19 cellular contexts compared by ENCODE assay signal in genomic region chrX:71060127-71060526, GRCh38. TPM values are rescaled to one million over a fixed set of nuclear protein-coding genes. Genes with fewer than 3 reads are reported as not detected.
DNase-seq lines count a peak whose midpoint lies in the region; ATAC-seq lines count a peak whose summit lies in the region.
"Had no signal": no experiment of that assay in that cellular context is flagged by ENCODE, and none has a peak within 500 bp of the region (broad histone marks: within the 10 kb centered on the region; RNA-seq: fewer than 3 reads in every experiment).

No MANE protein-coding gene starts in this region.

- POLR2A ChIA-PET in activated CD4-positive, alpha-beta T cell treated with anti-CD3 and anti-CD28 coated beads, Interleukin-2, amount 10 ng/mL, durations not matched to agents 7 days and 5 days (lab: Charles Lee): no interaction called here

- DNase-seq in activated CD4-positive, alpha-beta T cell treated with anti-CD3 and anti-CD28 coated beads, Interleukin-2, amount 10 ng/mL, durations not matched to agents 7 days and 5 days: no peak
- DNase-seq in activated CD4-positive, alpha-beta T cell treated with anti-CD3 and anti-CD28 coated beads, Interleukin-2, amount 10 ng/mL, durations not matched to agents 24 days and 14 days: no peak
- no peak for DNase-seq in activated T-cell treated with anti-CD3 and anti-CD28 coated beads, Interleukin-2, amount 50 U/mL, for 24 hours
- DNase-seq in activated T-cell treated with anti-CD3 and anti-CD28 coated beads, Interleukin-2, amount 50 U/mL, for 48 hours: no peak
- DNase-seq in stimulated activated naive CD8-positive, alpha-beta T cell treated with anti-CD3 and anti-CD28 coated beads, Interleukin-15, Interleukin-2, amounts not matched to agents 100 U/mL and 50 U/mL, for 24 hours: no peak
- DNase-seq in stimulated activated naive CD8-positive, alpha-beta T cell treated with anti-CD3 and anti-CD28 coated beads, Interleukin-15, amount 100 ng/mL, for 72 hours: no peak
- no peak for DNase-seq in NCI-H446 treated with DMSO at 0.1 percent for 48 hours (lab: John Stamatoyannopoulos, UW)
- DNase-seq: 8988T; Calu3; CD8-positive, alpha-beta T cell; DMS79 treated with DMSO at 0.1 percent for 48 hours; GF-D8; HFFc6 had no signal

- H3K27ac Mint-ChIP-seq in activated CD4-positive, alpha-beta T cell treated with anti-CD3 and anti-CD28 coated beads, Interleukin-2, amount 10 ng/mL, durations not matched to agents 7 days and 5 days: peak overlapping the region; percentile 19
- H3K27ac Mint-ChIP-seq in activated CD4-positive, alpha-beta T cell treated with anti-CD3 and anti-CD28 coated beads, Interleukin-2, amount 10 ng/mL, durations not matched to agents 24 days and 14 days: no peak overlapping the region
- peak overlapping the region; percentile 3 for H3K27ac Mint-ChIP-seq in activated T-cell treated with anti-CD3 and anti-CD28 coated beads, Interleukin-2, amount 50 U/mL, for 24 hours
- peak overlapping the region; percentile 45 for H3K27ac Mint-ChIP-seq in stimulated activated naive CD8-positive, alpha-beta T cell treated with anti-CD3 and anti-CD28 coated beads, Interleukin-15, Interleukin-2, amounts not matched to agents 100 ng/mL and 50 ng/mL, for 24 hours
- H3K27ac Mint-ChIP-seq in stimulated activated naive CD8-positive, alpha-beta T cell treated with anti-CD3 and anti-CD28 coated beads, Interleukin-15, amount 100 ng/mL, for 72 hours: no peak overlapping the region
- H3K27ac Mint-ChIP-seq: B cell, GM23338, HFFc6 had no signal

- CTCF ChIA-PET in activated CD4-positive, alpha-beta T cell treated with anti-CD3 and anti-CD28 coated beads, Interleukin-2, amount 10 ng/mL, durations not matched to agents 7 days and 5 days (lab: Charles Lee): no interaction called here

- no peaks in the 10 kb centered on the region for H3K27me3 Mint-ChIP-seq in activated CD4-positive, alpha-beta T cell treated with anti-CD3 and anti-CD28 coated beads, Interleukin-2, amount 10 ng/mL, durations not matched to agents 7 days and 5 days
- H3K27me3 Mint-ChIP-seq in activated CD4-positive, alpha-beta T cell treated with anti-CD3 and anti-CD28 coated beads, Interleukin-2, amount 10 ng/mL, durations not matched to agents 24 days and 14 days: no peaks in the 10 kb centered on the region
- H3K27me3 Mint-ChIP-seq in activated T-cell treated with anti-CD3 and anti-CD28 coated beads, Interleukin-2, amount 50 U/mL, for 24 hours: peaks cover 27% of the 10 kb centered on the region
- H3K27me3 Mint-ChIP-seq in stimulated activated naive CD8-positive, alpha-beta T cell treated with anti-CD3 and anti-CD28 coated beads, Interleukin-15, Interleukin-2, amounts not matched to agents 100 ng/mL and 50 ng/mL, for 24 hours: no peaks in the 10 kb centered on the region
- no peaks in the 10 kb centered on the region for H3K27me3 Mint-ChIP-seq in stimulated activated naive CD8-positive, alpha-beta T cell treated with anti-CD3 and anti-CD28 coated beads, Interleukin-15, amount 100 ng/mL, for 72 hours
- H3K27me3 Mint-ChIP-seq: B cell had no signal

- H3K9me3 Mint-ChIP-seq in activated CD4-positive, alpha-beta T cell treated with anti-CD3 and anti-CD28 coated beads, Interleukin-2, amount 10 ng/mL, durations not matched to agents 7 days and 5 days: no peaks in the 10 kb centered on the region
- no peaks in the 10 kb centered on the region for H3K9me3 Mint-ChIP-seq in activated CD4-positive, alpha-beta T cell treated with anti-CD3 and anti-CD28 coated beads, Interleukin-2, amount 10 ng/mL, durations not matched to agents 24 days and 14 days
- H3K9me3 Mint-ChIP-seq in activated T-cell treated with anti-CD3 and anti-CD28 coated beads, Interleukin-2, amount 50 U/mL, for 24 hours: no peaks in the 10 kb centered on the region
- no peaks in the 10 kb centered on the region for H3K9me3 Mint-ChIP-seq in stimulated activated naive CD8-positive, alpha-beta T cell treated with anti-CD3 and anti-CD28 coated beads, Interleukin-15, Interleukin-2, amounts not matched to agents 100 ng/mL and 50 ng/mL, for 24 hours
- no peaks in the 10 kb centered on the region for H3K9me3 Mint-ChIP-seq in stimulated activated naive CD8-positive, alpha-beta T cell treated with anti-CD3 and anti-CD28 coated beads, Interleukin-15, amount 100 ng/mL, for 72 hours
- H3K9me3 Mint-ChIP-seq: CD8-positive, alpha-beta T cell; GM23338; HFFc6 had no signal

- H3K36me3 Mint-ChIP-seq in activated CD4-positive, alpha-beta T cell treated with anti-CD3 and anti-CD28 coated beads, Interleukin-2, amount 10 ng/mL, durations not matched to agents 7 days and 5 days (ENCODE audit: low read depth): peaks cover 48% of the 10 kb centered on the region
- H3K36me3 Mint-ChIP-seq in activated CD4-positive, alpha-beta T cell treated with anti-CD3 and anti-CD28 coated beads, Interleukin-2, amount 10 ng/mL, durations not matched to agents 24 days and 14 days (ENCODE audit: low read depth): peaks cover 46% of the 10 kb centered on the region
- peaks cover 63% of the 10 kb centered on the region for H3K36me3 Mint-ChIP-seq in activated T-cell treated with anti-CD3 and anti-CD28 coated beads, Interleukin-2, amount 50 U/mL, for 24 hours (ENCODE audit: low read depth)
- H3K36me3 Mint-ChIP-seq in stimulated activated naive CD8-positive, alpha-beta T cell treated with anti-CD3 and anti-CD28 coated beads, Interleukin-15, Interleukin-2, amounts not matched to agents 100 ng/mL and 50 ng/mL, for 24 hours (ENCODE audit: low read depth): peaks cover 42% of the 10 kb centered on the region

- intact Hi-C loops in activated CD4-positive, alpha-beta T cell treated with anti-CD3 and anti-CD28 coated beads, Interleukin-2, amount 10 ng/mL, durations not matched to agents 24 days and 14 days (cut with micrococcal nuclease): no loop called here

- H3K4me3 Mint-ChIP-seq in activated CD4-positive, alpha-beta T cell treated with anti-CD3 and anti-CD28 coated beads, Interleukin-2, amount 10 ng/mL, durations not matched to agents 7 days and 5 days: no peak overlapping the region
- no peak overlapping the region for H3K4me3 Mint-ChIP-seq in activated CD4-positive, alpha-beta T cell treated with anti-CD3 and anti-CD28 coated beads, Interleukin-2, amount 10 ng/mL, durations not matched to agents 24 days and 14 days
- no peak overlapping the region for H3K4me3 Mint-ChIP-seq in activated T-cell treated with anti-CD3 and anti-CD28 coated beads, Interleukin-2, amount 50 U/mL, for 24 hours
- no peak overlapping the region for H3K4me3 Mint-ChIP-seq in stimulated activated naive CD8-positive, alpha-beta T cell treated with anti-CD3 and anti-CD28 coated beads, Interleukin-15, Interleukin-2, amounts not matched to agents 100 ng/mL and 50 ng/mL, for 24 hours
- peak overlapping the region in 1 of 2 donors; percentile 26 for H3K4me3 Mint-ChIP-seq in stimulated activated naive CD8-positive, alpha-beta T cell treated with anti-CD3 and anti-CD28 coated beads, Interleukin-15, amount 100 ng/mL, for 72 hours
- H3K4me3 Mint-ChIP-seq: B cell; CD8-positive, alpha-beta T cell; GM23338; HFFc6 had no signal

- peaks cover 46% of the 10 kb centered on the region for H3K4me1 Mint-ChIP-seq in activated CD4-positive, alpha-beta T cell treated with anti-CD3 and anti-CD28 coated beads, Interleukin-2, amount 10 ng/mL, durations not matched to agents 7 days and 5 days
- H3K4me1 Mint-ChIP-seq in activated CD4-positive, alpha-beta T cell treated with anti-CD3 and anti-CD28 coated beads, Interleukin-2, amount 10 ng/mL, durations not matched to agents 24 days and 14 days: peaks cover 43% of the 10 kb centered on the region
- H3K4me1 Mint-ChIP-seq in activated T-cell treated with anti-CD3 and anti-CD28 coated beads, Interleukin-2, amount 50 U/mL, for 24 hours (ENCODE audit: low read depth): peaks cover 44% of the 10 kb centered on the region
- H3K4me1 Mint-ChIP-seq in stimulated activated naive CD8-positive, alpha-beta T cell treated with anti-CD3 and anti-CD28 coated beads, Interleukin-15, Interleukin-2, amounts not matched to agents 100 ng/mL and 50 ng/mL, for 24 hours (ENCODE audit: low read depth): peaks cover 42% of the 10 kb centered on the region
- H3K4me1 Mint-ChIP-seq in stimulated activated naive CD8-positive, alpha-beta T cell treated with anti-CD3 and anti-CD28 coated beads, Interleukin-15, amount 100 ng/mL, for 72 hours: peaks cover 50% of the 10 kb centered on the region
- H3K4me1 Mint-ChIP-seq: GM23338 had no signal

- no peak for ATAC-seq in stimulated activated naive CD8-positive, alpha-beta T cell treated with anti-CD3 and anti-CD28 coated beads, Interleukin-15, Interleukin-2, amounts not matched to agents 100 U/mL and 50 U/mL, for 24 hours
- ATAC-seq in stimulated activated naive CD8-positive, alpha-beta T cell treated with anti-CD3 and anti-CD28 coated beads, Interleukin-15, amount 100 ng/mL, for 72 hours: peak; percentile 67
- ATAC-seq: CD8-positive, alpha-beta T cell; GM23338; HCT116 had no signal

RNA-seq across cellular contexts. Expression of gene SNX12, which starts 8.0 kb away (rescaled TPM):
- total RNA-seq in activated CD4-positive, alpha-beta T cell treated with anti-CD3 and anti-CD28 coated beads, Interleukin-2, amount 10 ng/mL, durations not matched to agents 7 days and 5 days: 10 to 100 TPM; 41.8 to 49.0 TPM
- 56.0 and 57.1 TPM in 2 replicates for total RNA-seq in activated CD4-positive, alpha-beta T cell treated with anti-CD3 and anti-CD28 coated beads, Interleukin-2, amount 10 ng/mL, durations not matched to agents 24 days and 14 days

RNA-seq across cellular contexts. Expression of gene FOXO4, which starts 35.5 kb away (rescaled TPM):
- 10 to 100 TPM; 13.5 to 14.3 TPM for total RNA-seq in activated CD4-positive, alpha-beta T cell treated with anti-CD3 and anti-CD28 coated beads, Interleukin-2, amount 10 ng/mL, durations not matched to agents 7 days and 5 days
- 9.4 and 9.8 TPM in 2 replicates for total RNA-seq in activated CD4-positive, alpha-beta T cell treated with anti-CD3 and anti-CD28 coated beads, Interleukin-2, amount 10 ng/mL, durations not matched to agents 24 days and 14 days

RNA-seq across cellular contexts. Expression of gene CXorf65, which starts 46.4 kb away (rescaled TPM):
- total RNA-seq in activated CD4-positive, alpha-beta T cell treated with anti-CD3 and anti-CD28 coated beads, Interleukin-2, amount 10 ng/mL, durations not matched to agents 7 days and 5 days: 10 to 100 TPM; 25.3 to 25.5 TPM
- total RNA-seq in activated CD4-positive, alpha-beta T cell treated with anti-CD3 and anti-CD28 coated beads, Interleukin-2, amount 10 ng/mL, durations not matched to agents 24 days and 14 days: 17.9 and 24.9 TPM in 2 replicates
- total RNA-seq: A673, Calu3, GM23338, HFFc6, HT1080 had no signal

RNA-seq across cellular contexts. Expression of gene IL2RG, which starts 51.2 kb away (rescaled TPM):
- 100 to 1,000 TPM; 447 to 523 TPM for total RNA-seq in activated CD4-positive, alpha-beta T cell treated with anti-CD3 and anti-CD28 coated beads, Interleukin-2, amount 10 ng/mL, durations not matched to agents 7 days and 5 days
- total RNA-seq in activated CD4-positive, alpha-beta T cell treated with anti-CD3 and anti-CD28 coated beads, Interleukin-2, amount 10 ng/mL, durations not matched to agents 24 days and 14 days: 337 and 348 TPM in 2 replicates
- total RNA-seq: GM23338, HT1080 had no signal

RNA-seq across cellular contexts. Expression of gene MED12, which starts 58.3 kb away (rescaled TPM):
- total RNA-seq in activated CD4-positive, alpha-beta T cell treated with anti-CD3 and anti-CD28 coated beads, Interleukin-2, amount 10 ng/mL, durations not matched to agents 7 days and 5 days: 10 to 100 TPM; 56.6 to 64.7 TPM
- 61.0 and 65.9 TPM in 2 replicates for total RNA-seq in activated CD4-positive, alpha-beta T cell treated with anti-CD3 and anti-CD28 coated beads, Interleukin-2, amount 10 ng/mL, durations not matched to agents 24 days and 14 days

Comparison
In these comparisons a context has a peak if more than half of its experiments do, and no peak if none do; other contexts are left out.
1. H3K27ac Mint-ChIP-seq: peak in activated CD4-positive, alpha-beta T cell treated with anti-CD3 and anti-CD28 coated beads, Interleukin-2, amount 10 ng/mL, durations not matched to agents 7 days and 5 days (single experiment), activated T-cell treated with anti-CD3 and anti-CD28 coated beads, Interleukin-2, amount 50 U/mL, for 24 hours (single experiment) and stimulated activated naive CD8-positive, alpha-beta T cell treated with anti-CD3 and anti-CD28 coated beads, Interleukin-15, Interleukin-2, amounts not matched to agents 100 ng/mL and 50 ng/mL, for 24 hours (single experiment); none in activated CD4-positive, alpha-beta T cell treated with anti-CD3 and anti-CD28 coated beads, Interleukin-2, amount 10 ng/mL, durations not matched to agents 24 days and 14 days (single experiment) and stimulated activated naive CD8-positive, alpha-beta T cell treated with anti-CD3 and anti-CD28 coated beads, Interleukin-15, amount 100 ng/mL, for 72 hours (0 of 2).